Comparison of ENCODE assay signal across 9 cellular contexts in genomic region chr12:95805864-95806669, GRCh38. TPM values are rescaled to one million over a fixed set of nuclear protein-coding genes. Genes with fewer than 3 reads are reported as not detected.
DNase-seq lines count a peak whose midpoint lies in the region; ATAC-seq and TF ChIP-seq lines count a peak whose summit lies in the region.
"Had no signal": no experiment of that assay in that cellular context is flagged by ENCODE, and none has a peak within 500 bp of the region (broad histone marks: within the 10 kb centered on the region; RNA-seq: fewer than 3 reads in every experiment).

No MANE protein-coding gene starts in this region.

- no peak overlapping the region for H2AFZ ChIP-seq in osteoblast (ENCODE audit: low read length)

- H3K4me3 ChIP-seq in osteoblast (ENCODE audit: insufficient read depth, low read length) = peak overlapping the region; percentile 6

- H3K79me2 ChIP-seq in osteoblast (ENCODE audit: insufficient read depth, low read length) = no peaks in the 10 kb centered on the region

- H4K20me1 ChIP-seq in osteoblast (ENCODE audit: insufficient read depth, low read length) = no peaks in the 10 kb centered on the region

- intact Hi-C loops in Calu3 (cut with micrococcal nuclease; ENCODE audit: unreplicated experiment) = loop anchor here (2.0 kb wide), 1 partner anchor 181 kb away; no protein-coding TSS in a partner anchor

- peaks cover 61% of the 10 kb centered on the region for H3K4me1 Mint-ChIP-seq in Calu3 (ENCODE audit: low read depth, unreplicated experiment)

- peak overlapping the region; percentile 44 for H3K4me3 Mint-ChIP-seq in Calu3 (ENCODE audit: low read depth, unreplicated experiment)

- no peaks in the 10 kb centered on the region for H3K36me3 ChIP-seq in osteoblast (ENCODE audit: insufficient read depth, low read length)

- peak overlapping the region; percentile 100 for H3K27ac Mint-ChIP-seq in Calu3 (ENCODE audit: unreplicated experiment)

- H3K9me3 ChIP-seq in osteoblast (ENCODE audit: low read depth, low read length) = no peaks in the 10 kb centered on the region

- peaks cover 25% of the 10 kb centered on the region for H3K4me1 ChIP-seq in osteoblast (ENCODE audit: insufficient read depth, low read length)

- no peaks in the 10 kb centered on the region for H3K27me3 ChIP-seq in osteoblast (ENCODE audit: insufficient read depth, low read length)

- ATAC-seq in esophagus mucosa = peak; percentile 93
- ATAC-seq in GM19395 (IDR thresholded peaks at IDR 0.05; ENCODE audit: unreplicated experiment) = no peak
- no peak for ATAC-seq in HG02852 (IDR thresholded peaks at IDR 0.05; ENCODE audit: unreplicated experiment)

- peaks cover 19% of the 10 kb centered on the region for H3K36me3 Mint-ChIP-seq in Calu3 (ENCODE audit: insufficient read depth, unreplicated experiment)

- BruUV-seq in Calu3 (replicated peaks; lab: Mats Ljungman, UMichigan) = no TSS peak

- peak overlapping the region; percentile 99 for H3K27ac ChIP-seq in osteoblast (ENCODE audit: low read depth, low read length)

- DNase-seq in Calu3 (peak; percentile 65), RKO (ENCODE audit: low spot score) (peak; percentile 27), osteoblast (ENCODE audit: insufficient read length, low spot score, missing footprints) (peak; percentile 91), NCI-H2171 treated with DMSO at 0.1 percent for 48 hours (lab: John Stamatoyannopoulos, UW) (no peak), COLO829 (ENCODE audit: low spot score) (no peak)
- DNase-seq: NCI-H774 had no signal

- peak overlapping the region; percentile 58 for H3K4me2 ChIP-seq in osteoblast (ENCODE audit: insufficient read depth, low read length)

- H3K27me3 Mint-ChIP-seq in Calu3 (ENCODE audit: unreplicated experiment) = no peaks in the 10 kb centered on the region

- H3K9me3 Mint-ChIP-seq in Calu3 (ENCODE audit: low read depth, unreplicated experiment) = no peaks in the 10 kb centered on the region

- CTCF ChIA-PET in Calu3 (lab: Charles Lee) = interaction anchor here (0.6 to 1.9 kb wide), 14 partner anchors 8 to 733 kb away, joined by 3 to 16 read pairs (median 5); partner anchors contain the start of gene NR2C1

- TF ChIP-seq CTCF in Calu3 (IDR thresholded peaks at IDR 0.05; ENCODE audit: unreplicated experiment) (no peak), osteoblast (IDR thresholded peaks at IDR 0.05; ENCODE audit: extremely low read depth, low read depth, low read length) (no peak)

RNA-seq across cellular contexts. Expression of gene NTN4, which starts 15.5 kb away (rescaled TPM):
- total RNA-seq in Calu3 (2022) (68.4 and 76.5 TPM in 2 replicates), esophagus mucosa (5.5 TPM), osteoblast (45.1 and 47.8 TPM in 2 replicates)

RNA-seq across cellular contexts. Expression of gene SNRPF, which starts 52.7 kb away (rescaled TPM):
- 49.7 and 55.4 TPM in 2 replicates for total RNA-seq in Calu3 (2022)
- total RNA-seq in esophagus mucosa = 33.6 TPM
- total RNA-seq in osteoblast = 6.2 and 6.8 TPM in 2 replicates

Comparison
In these comparisons a context has a peak if more than half of its experiments do, and no peak if none do; other contexts are left out.
1. DNase-seq: peak in Calu3 (single experiment), RKO (single experiment) and osteoblast (single experiment); none in NCI-H2171 treated with DMSO at 0.1 percent for 48 hours (single experiment) and COLO829 (single experiment).